ENCODE assay signal across 1 cellular context in genomic region chr12:944201-944600, GRCh38.
TF ChIP-seq lines count a peak whose summit lies in the region.

No MANE protein-coding gene starts in this region.

TF ChIP-seq in GM23338, 12 proteins besides CTCF, POLR2A, EP300 and RAD21 (continued from another document):
- TF ChIP-seq ZNF462 (CRISPR knock-in tag; IDR thresholded peaks at IDR 0.05) (no peak), ZNF114 (CRISPR knock-in tag; IDR thresholded peaks at IDR 0.05) (no peak)
